Comparison of ENCODE assay signal across 8 cellular contexts in the genomic region with DNA sequence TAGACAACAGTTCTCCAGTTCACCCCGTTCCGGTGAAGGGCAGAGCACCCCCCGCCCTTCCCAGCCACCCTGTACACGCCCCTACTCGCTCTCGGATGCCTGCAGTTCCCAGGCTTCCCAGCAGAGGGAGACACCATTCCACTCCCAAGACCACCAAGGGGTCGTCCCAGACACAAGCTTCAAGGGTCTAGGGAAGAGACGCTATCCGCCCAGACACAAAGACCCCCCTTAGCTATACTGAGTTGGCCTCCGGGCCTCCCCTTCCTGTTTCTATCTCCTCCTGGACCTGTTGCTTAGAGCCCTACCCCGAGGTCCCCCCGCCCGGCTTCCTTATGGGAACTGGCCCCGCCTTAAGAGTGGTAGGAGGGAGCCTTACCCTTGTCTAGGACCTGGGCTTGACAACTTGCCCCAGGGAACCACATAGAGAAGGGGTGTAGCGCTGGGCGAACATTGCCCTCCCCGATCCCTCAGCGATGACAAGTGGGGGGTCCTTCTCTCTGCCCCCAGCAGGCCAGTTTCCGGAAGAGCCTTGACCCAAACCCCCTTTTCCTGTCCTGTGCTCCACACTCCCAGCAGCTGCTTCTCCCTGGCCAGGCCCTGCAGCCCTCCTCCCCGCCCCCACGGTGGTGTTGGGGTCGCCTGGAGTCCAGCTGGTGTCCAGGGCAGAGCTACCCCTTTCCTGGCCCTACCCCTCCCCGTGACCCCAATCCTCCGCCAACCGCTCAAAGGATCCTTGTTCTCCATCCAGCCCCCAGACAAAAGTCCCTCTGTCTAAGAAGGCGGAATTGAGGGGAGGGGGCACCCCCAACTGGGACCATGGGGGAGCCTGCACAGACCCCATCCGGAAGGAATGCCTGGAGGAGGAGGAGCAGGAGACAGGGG. TPM values are rescaled to one million over a fixed set of nuclear protein-coding genes. Genes with fewer than 3 reads are reported as not detected.
DNase-seq lines count a peak whose midpoint lies in the region; ATAC-seq, FAIRE-seq and TF ChIP-seq lines count a peak whose summit lies in the region.

No MANE protein-coding gene starts in this region.

- intact Hi-C loops in PC-9 (cut with micrococcal nuclease; ENCODE audit: unreplicated experiment), result loop anchor here (1.0 to 10.0 kb wide), 5 partner anchors 8 to 140 kb away; partner anchors contain the start of gene LGI4

- no peaks in the 10 kb centered on the region for H4K20me1 ChIP-seq in PC-9 (ENCODE audit: insufficient read depth)
- no peaks in the 10 kb centered on the region for H4K20me1 ChIP-seq in neural cell (ENCODE audit: insufficient read depth)

- 25% methylated on average over 26 of the region's 27 CpGs for WGBS in A549 (ENCODE audit: missing lambda C conversion rate)

- DNase-seq in A549 (ENCODE audit: low read depth in 1 of 2, low spot score in 1 of 2) (peak; percentile 74 to 95), GM19238 (ENCODE audit: insufficient read length, low spot score) (peak; percentile 76), PC-9 (peak; percentile 59 to 81), foreskin melanocyte (peak; percentile 89), NCI-H2107 treated with DMSO at 0.1 percent for 48 hours (lab: John Stamatoyannopoulos, UW; ENCODE audit: unreplicated experiment) (no peak)
- DNase-seq in activated gamma-delta T cell treated with anti-CD3 and anti-CD28 coated beads, Interleukin-2, amount 50 U/mL, for 16 hours (ENCODE audit: low read depth), result peak; percentile 52
- DNase-seq in stimulated activated naive CD4-positive, alpha-beta T cell treated with Interleukin-2 at 50 U/mL for 16 hours (lab: John Stamatoyannopoulos, UW), result peak; percentile 46

- H3K4me3 ChIP-seq in A549 (peak overlapping the region; percentile 6; the same call in 2 of the 3 replicates), PC-9 (peak overlapping the region; percentile 89), neural cell (ENCODE audit: low read length) (no peak overlapping the region)

- BruUV-seq in PC-9 (replicated peaks; lab: Mats Ljungman, UMichigan), result TSS peak; percentile 75

- H3K79me2 ChIP-seq in PC-9 (ENCODE audit: low read depth) (peaks cover 38% of the 10 kb centered on the region), neural cell (replicated peaks; ENCODE audit: insufficient read depth, low read length) (no peaks in the 10 kb centered on the region)

- H3K27ac ChIP-seq in A549 (peak overlapping the region; percentile 19 to 36; a peak in 3 of 6 replicates), PC-9 (peak overlapping the region; percentile 71), neural cell (ENCODE audit: low read length) (no peak overlapping the region)

- H3K36me3 ChIP-seq in PC-9 (ENCODE audit: low read depth), result no peaks in the 10 kb centered on the region
- H3K36me3 ChIP-seq in neural cell (ENCODE audit: insufficient read depth, low read length), result no peaks in the 10 kb centered on the region

- TF ChIP-seq CTCF in A549 (IDR thresholded peaks at IDR 0.05) (peak; percentile 98), PC-9 (conservative IDR thresholded peaks at IDR 0.05) (peak; percentile 100), neural cell (IDR thresholded peaks at IDR 0.05; ENCODE audit: poor library complexity, severe bottlenecking) (peak; percentile 74)

- H3K4me1 ChIP-seq in A549, result peaks cover 10% of the 10 kb centered on the region; the same call in 1 of the 3 replicates
- peaks cover 51% of the 10 kb centered on the region for H3K4me1 ChIP-seq in PC-9 (replicated peaks; ENCODE audit: insufficient read depth)

- no peaks in the 10 kb centered on the region for H3K27me3 ChIP-seq in PC-9 (ENCODE audit: insufficient read depth, low read depth)
- no peaks in the 10 kb centered on the region for H3K27me3 ChIP-seq in neural cell (ENCODE audit: insufficient read depth, low read depth, low read length)

- CTCF ChIA-PET in A549 (lab: Yijun Ruan, JAX) (interaction anchor here (0.6 to 6.9 kb wide), 50 partner anchors 9 to 297 kb away, joined by 3 to 148 read pairs (median 4); partner anchors contain the start of genes FXYD1, FXYD5, FXYD7 and LGI4), PC-9 (lab: Charles Lee) (interaction anchor here (0.6 to 1.2 kb wide), 4 partner anchors 21 to 98 kb away, joined by 3 to 8 read pairs (median 4); partner anchors contain the start of gene FXYD1)

- H3F3A ChIP-seq in PC-9 (ENCODE audit: insufficient read depth, low read depth) (peaks cover 41% of the 10 kb centered on the region), neural cell (ENCODE audit: insufficient read depth, low read length, poor library complexity, severe bottlenecking) (no peaks in the 10 kb centered on the region)

- TF ChIP-seq EP300 in A549 (IDR thresholded peaks at IDR 0.05), result no peak
- TF ChIP-seq EP300 in neural cell (conservative IDR thresholded peaks at IDR 0.05; ENCODE audit: poor library complexity, severe bottlenecking), result no peak

- peak; percentile 45 to 86 for ATAC-seq in A549

- TF ChIP-seq RAD21 in A549 (conservative IDR thresholded peaks at IDR 0.05 in 1 of 2, IDR thresholded peaks at IDR 0.05 in 1 of 2) (peak; percentile 80), neural cell (conservative IDR thresholded peaks at IDR 0.05) (peak; percentile 66)

- no peak for TF ChIP-seq POLR2A in A549 (IDR thresholded peaks at IDR 0.05; ENCODE audit: low read length)

- H3K4me2 ChIP-seq in A549 (peak overlapping the region; percentile 75), PC-9 (peak overlapping the region; percentile 99), neural cell (ENCODE audit: low read length) (no peak overlapping the region)

- H3K9me2 ChIP-seq in PC-9 (ENCODE audit: insufficient read depth) (no peaks in the 10 kb centered on the region), neural cell (ENCODE audit: insufficient read depth, low read length) (no peaks in the 10 kb centered on the region)

- POLR2A ChIA-PET in A549 (lab: Yijun Ruan, JAX) (no interaction called here), PC-9 (lab: Charles Lee; ENCODE audit: unreplicated experiment) (interaction anchor here (0.8 kb wide), 1 partner anchor 8 kb away, joined by 6 read pairs; no protein-coding TSS in a partner anchor)

- H3K9ac ChIP-seq in neural cell (ENCODE audit: low read length), result no peak overlapping the region

- FAIRE-seq in A549 (lab: Jason Lieb, UNC), result peak; percentile 98

- H3K9me3 ChIP-seq in A549, result no peaks in the 10 kb centered on the region
- no peaks in the 10 kb centered on the region for H3K9me3 ChIP-seq in PC-9 (ENCODE audit: insufficient read depth, low read depth)
- no peaks in the 10 kb centered on the region for H3K9me3 ChIP-seq in neural cell (ENCODE audit: low read length)

- H2AFZ ChIP-seq in PC-9 (peak overlapping the region; percentile 74), neural cell (ENCODE audit: low read depth, low read length) (peak overlapping the region; percentile 28)

TF ChIP-seq in A549, 52 proteins besides CTCF, POLR2A, EP300 and RAD21 (continues in another document):
- TF ChIP-seq SMC3 (IDR thresholded peaks at IDR 0.05), result peak; percentile 81

TF ChIP-seq in neural cell, 6 proteins besides CTCF, POLR2A, EP300 and RAD21 (continues in another document):
- no peak for TF ChIP-seq EZH2 (IDR thresholded peaks at IDR 0.05; ENCODE audit: borderline replicate concordance, insufficient read depth, low read length, poor library complexity, severe bottlenecking)

RNA-seq across cellular contexts. Expression of gene FXYD3, which starts 0.7 kb away (rescaled TPM):
- polyA plus RNA-seq in A549 (2011; rRNA removed) (0.32 and 0.46 TPM in 2 replicates), A549 (2017; fragmentation: RNase III; extraction: RNeasy Plus Mini Kit Qiagen cat#74134 plus additional on column Dnase treatment) (0.16 TPM in 1 of 3 replicates, not detected in the others), neural cell (not detected in 2 replicates)
- 0.05 and 0.07 TPM in 2 replicates for polyA plus RNA-seq in A549 (2012; cell fraction: cytosol; rRNA removed)
- 0.17 TPM in 1 of 2 replicates, not detected in the other for polyA plus RNA-seq in A549 (2012; cell fraction: nucleus; rRNA removed)
- polyA minus RNA-seq in A549 (2011; rRNA and poly(A)+ RNA removed), result not detected in 2 replicates
- total RNA-seq in PC-9 (2021), result 240 and 287 TPM in 2 replicates
- polyA minus RNA-seq in neural cell, result not detected in 2 replicates

RNA-seq across cellular contexts. Expression of gene LGI4, which starts 20.0 kb away (rescaled TPM):
- 0.06 and 0.13 TPM in 2 replicates for polyA plus RNA-seq in A549 (2011; rRNA removed)
- 0.06 and 0.09 TPM in 2 replicates for polyA plus RNA-seq in A549 (2012; cell fraction: cytosol; rRNA removed)
- polyA plus RNA-seq in A549 (2012; cell fraction: nucleus; rRNA removed), result 0.92 and 1.1 TPM in 2 replicates
- 0.09 to 0.16 TPM (median 0.12 TPM) in 3 replicates for polyA plus RNA-seq in A549 (2017; fragmentation: RNase III; extraction: RNeasy Plus Mini Kit Qiagen cat#74134 plus additional on column Dnase treatment)
- 0.21 and 0.29 TPM in 2 replicates for polyA minus RNA-seq in A549 (2011; rRNA and poly(A)+ RNA removed)
- total RNA-seq in PC-9 (2021), result 1.2 and 1.3 TPM in 2 replicates
- polyA plus RNA-seq in neural cell, result 0.63 and 3.1 TPM in 2 replicates
- 0.49 and 0.81 TPM in 2 replicates for polyA minus RNA-seq in neural cell

RNA-seq across cellular contexts. Expression of gene FXYD1, which starts 23.7 kb away (rescaled TPM):
- not detected in 2 replicates for polyA plus RNA-seq in A549 (2011; rRNA removed)
- 0.06 and 0.13 TPM in 2 replicates for polyA plus RNA-seq in A549 (2012; cell fraction: cytosol; rRNA removed)
- 0.10 and 0.13 TPM in 2 replicates for polyA plus RNA-seq in A549 (2012; cell fraction: nucleus; rRNA removed)
- polyA plus RNA-seq in A549 (2017; fragmentation: RNase III; extraction: RNeasy Plus Mini Kit Qiagen cat#74134 plus additional on column Dnase treatment), result not detected in 3 replicates
- polyA minus RNA-seq in A549 (2011; rRNA and poly(A)+ RNA removed), result not detected in 2 replicates
- not detected in 2 replicates for total RNA-seq in PC-9 (2021)
- not detected in 2 replicates for polyA plus RNA-seq in neural cell
- polyA minus RNA-seq in neural cell, result not detected in 2 replicates

RNA-seq across cellular contexts. Expression of gene FXYD7, which starts 28.2 kb away (rescaled TPM):
- not detected in 2 replicates for polyA plus RNA-seq in A549 (2011; rRNA removed)
- polyA plus RNA-seq in A549 (2012; cell fraction: cytosol; rRNA removed), result 0.20 and 0.21 TPM in 2 replicates
- 0.09 and 0.12 TPM in 2 replicates for polyA plus RNA-seq in A549 (2012; cell fraction: nucleus; rRNA removed)
- polyA plus RNA-seq in A549 (2017; fragmentation: RNase III; extraction: RNeasy Plus Mini Kit Qiagen cat#74134 plus additional on column Dnase treatment), result 0.15 TPM in 1 of 3 replicates, not detected in the others
- polyA minus RNA-seq in A549 (2011; rRNA and poly(A)+ RNA removed), result not detected in 2 replicates
- total RNA-seq in PC-9 (2021), result not detected in 2 replicates
- 35.7 and 37.6 TPM in 2 replicates for polyA plus RNA-seq in neural cell
- 19.5 and 27.2 TPM in 2 replicates for polyA minus RNA-seq in neural cell

RNA-seq across cellular contexts. Expression of gene FXYD5, which starts 39.6 kb away (rescaled TPM):
- polyA plus RNA-seq in A549 (2011; rRNA removed), result 70.8 and 77.3 TPM in 2 replicates
- 191 and 198 TPM in 2 replicates for polyA plus RNA-seq in A549 (2012; cell fraction: cytosol; rRNA removed)
- polyA plus RNA-seq in A549 (2012; cell fraction: nucleus; rRNA removed), result 126 and 158 TPM in 2 replicates
- polyA plus RNA-seq in A549 (2017; fragmentation: RNase III; extraction: RNeasy Plus Mini Kit Qiagen cat#74134 plus additional on column Dnase treatment), result 106 to 116 TPM (median 113 TPM) in 3 replicates
- polyA minus RNA-seq in A549 (2011; rRNA and poly(A)+ RNA removed), result 154 and 174 TPM in 2 replicates
- total RNA-seq in PC-9 (2021), result 137 and 181 TPM in 2 replicates
- not detected in 2 replicates for polyA plus RNA-seq in neural cell
- 0.58 and 0.73 TPM in 2 replicates for polyA minus RNA-seq in neural cell
